In the genomic region with DNA sequence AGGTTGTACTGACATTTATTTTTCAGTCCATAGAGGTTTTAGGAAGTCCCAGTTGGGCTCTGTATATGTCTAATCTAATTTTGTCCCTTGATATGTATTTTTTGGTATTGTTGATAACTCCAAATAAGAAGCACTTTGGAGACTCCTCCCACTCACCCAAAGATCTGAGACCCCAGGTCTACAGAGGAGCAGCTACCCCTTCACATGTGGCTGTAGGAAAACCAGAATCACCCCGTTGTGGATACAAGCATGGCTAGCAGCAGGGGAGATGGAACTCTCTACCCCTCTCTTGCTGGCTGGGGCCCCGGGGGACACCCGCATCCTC, we compare ENCODE assay signal across 8 cellular contexts. TPM values are rescaled to one million over a fixed set of nuclear protein-coding genes. Genes with fewer than 3 reads are reported as not detected.
A peak's percentile ranks its signal among the peaks of the same experiment; 100 is the strongest.
DNase-seq lines count a peak whose midpoint lies in the region; ATAC-seq, FAIRE-seq and TF ChIP-seq lines count a peak whose summit lies in the region.

No MANE protein-coding gene starts in this region.

- H4K20me1 ChIP-seq in BLaER1 (no peaks in the 10 kb centered on the region), OCI-LY1 (ENCODE audit: insufficient read depth, low read length) (no peaks in the 10 kb centered on the region), neural progenitor cell (ENCODE audit: low read depth) (peaks cover 18% of the 10 kb centered on the region)

- no peaks in the 10 kb centered on the region for H3K9me3 Mint-ChIP-seq in endothelial cell (ENCODE audit: unreplicated experiment)
- H3K9me3 Mint-ChIP-seq in neural progenitor cell = no peaks in the 10 kb centered on the region

- ATAC-seq in HG02852 (IDR thresholded peaks at IDR 0.05; ENCODE audit: unreplicated experiment) (no peak), HG03097 (IDR thresholded peaks at IDR 0.05; ENCODE audit: low FRiP score, unreplicated experiment) (no peak)

- H3K27ac ChIP-seq in BLaER1 (peak overlapping the region; percentile 73), OCI-LY1 (ENCODE audit: low read depth, low read length, poor library complexity, severe bottlenecking) (no peak overlapping the region), neural progenitor cell (no peak overlapping the region)

- H3K79me2 ChIP-seq in OCI-LY1 (ENCODE audit: insufficient read depth, low read length) = no peaks in the 10 kb centered on the region
- H3K79me2 ChIP-seq in neural progenitor cell (ENCODE audit: low read depth) = no peaks in the 10 kb centered on the region

- H3K4me3 Mint-ChIP-seq in endothelial cell (ENCODE audit: unreplicated experiment) = no peak overlapping the region
- peak overlapping the region; percentile 80 for H3K4me3 Mint-ChIP-seq in neural progenitor cell

- H3K4me2 ChIP-seq in BLaER1 (peak overlapping the region; percentile 94), OCI-LY1 (ENCODE audit: low read length) (peak overlapping the region; percentile 57), neural progenitor cell (peak overlapping the region; percentile 62)

- H3K27me3 ChIP-seq in BLaER1 (no peaks in the 10 kb centered on the region), OCI-LY1 (ENCODE audit: insufficient read depth, low read length) (no peaks in the 10 kb centered on the region), neural progenitor cell (peaks cover 96% of the 10 kb centered on the region)

- H3K9me2 ChIP-seq in OCI-LY1 (ENCODE audit: low read depth, low read length) = no peaks in the 10 kb centered on the region

- peaks cover 38% of the 10 kb centered on the region for H3K4me1 ChIP-seq in BLaER1
- H3K4me1 ChIP-seq in OCI-LY1 (ENCODE audit: insufficient read depth, low read length, severe bottlenecking) = peaks cover 20% of the 10 kb centered on the region
- no peaks in the 10 kb centered on the region for H3K4me1 ChIP-seq in neural progenitor cell

- DNase-seq in endothelial cell (ENCODE audit: low spot score) (no peak), neural progenitor cell (ENCODE audit: low spot score) (no peak), HTR-8/SVneo (ENCODE audit: insufficient read length, low spot score) (no peak), NCI-H345 (lab: John Stamatoyannopoulos, UW) (no peak)

- no peaks in the 10 kb centered on the region for H3F3A ChIP-seq in OCI-LY1 (ENCODE audit: insufficient read depth, low read length)
- no peaks in the 10 kb centered on the region for H3F3A ChIP-seq in neural progenitor cell (ENCODE audit: low read depth)

- H3K9ac ChIP-seq in BLaER1 = peak overlapping the region; percentile 73
- H3K9ac ChIP-seq in OCI-LY1 (ENCODE audit: low read length) = no peak overlapping the region
- H3K9ac ChIP-seq in neural progenitor cell = no peak overlapping the region

- H3K36me3 ChIP-seq in BLaER1 (peaks cover 15% of the 10 kb centered on the region), OCI-LY1 (ENCODE audit: insufficient read depth, low read length) (no peaks in the 10 kb centered on the region), neural progenitor cell (no peaks in the 10 kb centered on the region)

- H3K9me3 ChIP-seq in BLaER1 (no peaks in the 10 kb centered on the region), OCI-LY1 (ENCODE audit: low read length) (no peaks in the 10 kb centered on the region), neural progenitor cell (ENCODE audit: low read depth) (no peaks in the 10 kb centered on the region)

- no peak for FAIRE-seq in HTR-8/SVneo (lab: Jason Lieb, UNC)

- peaks cover 9% of the 10 kb centered on the region for H3K27me3 Mint-ChIP-seq in endothelial cell (ENCODE audit: unreplicated experiment)
- peaks cover 53% of the 10 kb centered on the region for H3K27me3 Mint-ChIP-seq in neural progenitor cell (ENCODE audit: insufficient read depth, low read depth)

- peak overlapping the region; percentile 45 for H3K27ac Mint-ChIP-seq in endothelial cell (ENCODE audit: unreplicated experiment)
- no peak overlapping the region for H3K27ac Mint-ChIP-seq in neural progenitor cell

- H3K4me1 Mint-ChIP-seq in endothelial cell (ENCODE audit: unreplicated experiment) = peaks cover 52% of the 10 kb centered on the region
- peaks cover 10% of the 10 kb centered on the region for H3K4me1 Mint-ChIP-seq in neural progenitor cell

- H3K36me3 Mint-ChIP-seq in endothelial cell (ENCODE audit: low read depth, unreplicated experiment) = peaks cover 17% of the 10 kb centered on the region
- H3K36me3 Mint-ChIP-seq in neural progenitor cell = no peaks in the 10 kb centered on the region

- H3K4me3 ChIP-seq in BLaER1 = peak overlapping the region; percentile 67
- peak overlapping the region; percentile 45 for H3K4me3 ChIP-seq in OCI-LY1 (ENCODE audit: low read depth, low read length, poor library complexity, severe bottlenecking)
- peak overlapping the region; percentile 5 for H3K4me3 ChIP-seq in neural progenitor cell

- H2AFZ ChIP-seq in OCI-LY1 (ENCODE audit: low read length) (no peak overlapping the region), neural progenitor cell (replicated peaks) (no peak overlapping the region)

- TF ChIP-seq CTCF in OCI-LY1 (IDR thresholded peaks at IDR 0.05; ENCODE audit: low read length) (no peak), endothelial cell (IDR thresholded peaks at IDR 0.05; ENCODE audit: unreplicated experiment) (no peak), neural progenitor cell (IDR thresholded peaks at IDR 0.05) (no peak)

RNA-seq across cellular contexts. Expression of gene HHEX, which starts 9.4 kb away (rescaled TPM):
- total RNA-seq in endothelial cell (ENCODE audit: unreplicated experiment) (182 TPM), neural progenitor cell (ENCODE audit: low replicate concordance) (not detected in 2 replicates)

Comparison
In these comparisons a context has a peak if more than half of its experiments do, and no peak if none do; other contexts are left out.
1. H3K4me3 ChIP-seq: peak in every context shown above with its lines; median percentile 67 in BLaER1; 45 in OCI-LY1; 5 in neural progenitor cell.
2. RNA of gene HHEX, which starts 9.4 kb away (total RNA-seq): 182 TPM in endothelial cell (single experiment); not detected in neural progenitor cell; every median in the first group is over 100 times any median in the second.
3. Peak in every context shown above with its lines, with median percentiles within 50 percentile points of each other: H3K4me2 ChIP-seq.